In the genomic region with DNA sequence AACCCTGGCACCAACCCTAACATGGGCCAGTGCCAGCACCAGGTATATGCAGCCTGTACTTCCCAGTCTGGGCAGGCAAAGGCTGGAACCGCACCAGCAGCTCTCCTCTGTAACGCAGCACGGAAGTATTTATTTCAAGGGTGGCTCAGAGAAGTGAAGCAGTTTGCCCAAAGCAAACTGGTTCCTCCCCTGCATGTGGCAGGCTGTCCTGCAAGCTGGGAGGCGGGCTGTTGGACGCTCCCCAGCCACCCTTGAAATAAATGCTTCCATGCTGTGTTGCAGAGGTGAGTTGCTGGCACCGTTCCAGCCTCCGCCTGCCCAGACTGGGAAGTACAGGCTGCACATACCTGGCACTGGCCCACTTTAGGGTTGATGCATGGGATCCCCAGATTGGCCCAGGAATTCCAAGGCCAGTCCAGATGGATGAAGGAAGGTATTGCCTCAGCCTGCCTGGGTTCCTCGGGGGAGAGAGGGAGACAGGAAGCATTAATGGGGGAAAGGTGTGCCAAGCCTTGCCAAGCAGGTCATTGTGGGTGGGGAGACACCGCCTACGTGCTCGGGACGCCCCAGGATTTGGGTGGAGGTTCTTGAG, we compare ENCODE assay signal across 8 cellular contexts. TPM values are rescaled to one million over a fixed set of nuclear protein-coding genes. Genes with fewer than 3 reads are reported as not detected.
DNase-seq lines count a peak whose midpoint lies in the region; ATAC-seq and TF ChIP-seq lines count a peak whose summit lies in the region.

No MANE protein-coding gene starts in this region.

- ATAC-seq in naive thymus-derived CD8-positive, alpha-beta T cell = no peak
- ATAC-seq in activated T-cell treated with anti-CD3 and anti-CD28 coated beads, Interleukin-2, amount 50 U/mL, for 4 hours = no peak

- no peaks in the 10 kb centered on the region for H3K36me3 ChIP-seq in breast epithelium

- peak overlapping the region; percentile 62 for H3K27ac Mint-ChIP-seq in Calu3 (ENCODE audit: unreplicated experiment)
- peak overlapping the region in 9 of 10 donors; percentile 28 to 92 (median 74) for H3K27ac Mint-ChIP-seq in naive thymus-derived CD8-positive, alpha-beta T cell

- intact Hi-C loops in Calu3 (cut with micrococcal nuclease; ENCODE audit: unreplicated experiment) (loop anchor here (1.0 to 5.0 kb wide), 2 partner anchors 50 to 60 kb away; a partner anchor contains a TSS), breast epithelium (cut with DNase I; ENCODE audit: low total_unique reads) (no loop called here)

- CTCF ChIA-PET in Calu3 (lab: Charles Lee) = interaction anchor here (0.5 to 1.8 kb wide), 8 partner anchors 8 to 767 kb away, joined by 3 to 15 read pairs (median 4); a partner anchor contains a TSS

- H3K9me3 Mint-ChIP-seq in Calu3 (ENCODE audit: low read depth, unreplicated experiment) = no peaks in the 10 kb centered on the region
- H3K9me3 Mint-ChIP-seq in naive thymus-derived CD8-positive, alpha-beta T cell = no peaks in the 10 kb centered on the region
- H3K9me3 Mint-ChIP-seq in activated T-cell treated with anti-CD3 and anti-CD28 coated beads, Interleukin-2, amount 50 U/mL, for 4 hours = no peaks in the 10 kb centered on the region

- peak overlapping the region in 1 of 3 donors; percentile 1 for H3K4me3 ChIP-seq in breast epithelium

- H3K36me3 Mint-ChIP-seq in Calu3 (ENCODE audit: insufficient read depth, unreplicated experiment) = peaks cover 19% of the 10 kb centered on the region
- H3K36me3 Mint-ChIP-seq in naive thymus-derived CD8-positive, alpha-beta T cell = peaks cover 0 to 11% (median 3%) of the 10 kb centered on the region in 3 donors
- no peaks in the 10 kb centered on the region for H3K36me3 Mint-ChIP-seq in activated T-cell treated with anti-CD3 and anti-CD28 coated beads, Interleukin-2, amount 50 U/mL, for 4 hours (ENCODE audit: insufficient read depth)

- BruUV-seq in Calu3 (replicated peaks; lab: Mats Ljungman, UMichigan) = no TSS peak

- H3K4me1 Mint-ChIP-seq in Calu3 (ENCODE audit: low read depth, unreplicated experiment) = peaks cover 71% of the 10 kb centered on the region
- peaks cover 32 to 76% (median 67%) of the 10 kb centered on the region in 4 donors for H3K4me1 Mint-ChIP-seq in naive thymus-derived CD8-positive, alpha-beta T cell
- peaks cover 51% of the 10 kb centered on the region for H3K4me1 Mint-ChIP-seq in activated T-cell treated with anti-CD3 and anti-CD28 coated beads, Interleukin-2, amount 50 U/mL, for 4 hours (ENCODE audit: low read depth)

- no peaks in the 10 kb centered on the region for H3K9me3 ChIP-seq in breast epithelium

- TF ChIP-seq POLR2A in breast epithelium (IDR thresholded peaks at IDR 0.05) = no peak

- H3K4me1 ChIP-seq in breast epithelium = peaks cover 0 to 7% of the 10 kb centered on the region in 2 donors

- POLR2A ChIA-PET in naive thymus-derived CD8-positive, alpha-beta T cell (lab: Charles Lee) = no interaction called here

- no peaks in the 10 kb centered on the region for H3K27me3 ChIP-seq in breast epithelium

- H3K27ac ChIP-seq in breast epithelium = peak overlapping the region; percentile 56 to 64

- TF ChIP-seq CTCF in Calu3 (IDR thresholded peaks at IDR 0.05; ENCODE audit: unreplicated experiment) = no peak
- TF ChIP-seq CTCF in breast epithelium (IDR thresholded peaks at IDR 0.05) = no peak

- DNase-seq in Calu3 (peak; percentile 92), NCI-H2081 treated with DMSO at 0.1 percent for 48 hours (lab: John Stamatoyannopoulos, UW) (peak; percentile 43), breast epithelium (ENCODE audit: low spot score in 2 of 2) (peak; percentile 73 to 76), superior temporal gyrus (ENCODE audit: extremely low spot score) (no peak), NCI-H526 (lab: John Stamatoyannopoulos, UW) (no peak), NOMO-1 treated with DMSO at 0.1 percent for 48 hours (lab: John Stamatoyannopoulos, UW; ENCODE audit: unreplicated experiment) (no peak)
- no peak for DNase-seq in naive thymus-derived CD8-positive, alpha-beta T cell
- DNase-seq in activated T-cell treated with anti-CD3 and anti-CD28 coated beads, Interleukin-2, amount 50 U/mL, for 4 hours = no peak

- no peaks in the 10 kb centered on the region for H3K27me3 Mint-ChIP-seq in Calu3 (ENCODE audit: unreplicated experiment)
- no peaks in the 10 kb centered on the region for H3K27me3 Mint-ChIP-seq in naive thymus-derived CD8-positive, alpha-beta T cell
- H3K27me3 Mint-ChIP-seq in activated T-cell treated with anti-CD3 and anti-CD28 coated beads, Interleukin-2, amount 50 U/mL, for 4 hours (ENCODE audit: low read depth) = no peaks in the 10 kb centered on the region

- H3K4me3 Mint-ChIP-seq in Calu3 (ENCODE audit: low read depth, unreplicated experiment) = peak overlapping the region; percentile 11
- no peak overlapping the region for H3K4me3 Mint-ChIP-seq in naive thymus-derived CD8-positive, alpha-beta T cell
- H3K4me3 Mint-ChIP-seq in activated T-cell treated with anti-CD3 and anti-CD28 coated beads, Interleukin-2, amount 50 U/mL, for 4 hours = no peak overlapping the region

RNA-seq across cellular contexts. Expression of a gene that starts 49.8 kb away (rescaled TPM):
- 26.2 and 26.8 TPM in 2 replicates for total RNA-seq in Calu3 (2022)
- 10 to 100 TPM in 2 of 3 donors, 1 to 10 TPM in 1; 7.2 to 11.1 (median 10.7) TPM for total RNA-seq in breast epithelium
- total RNA-seq in naive thymus-derived CD8-positive, alpha-beta T cell = 10 to 100 TPM; 48.7 to 50.6 TPM
- 10 to 100 TPM in 1 of 3 donors, 1 to 10 TPM in 2; 1.9 to 14.3 (median 5.5) TPM for polyA plus RNA-seq in naive thymus-derived CD8-positive, alpha-beta T cell
- 10 to 100 TPM; 15.4 to 17.4 (median 16.9) TPM for total RNA-seq in activated T-cell treated with anti-CD3 and anti-CD28 coated beads, Interleukin-2, amount 50 U/mL, for 4 hours

RNA-seq across cellular contexts. Expression of a gene that starts 59.9 kb away (rescaled TPM):
- total RNA-seq in Calu3 (2022) (10.4 and 10.9 TPM in 2 replicates), breast epithelium (10 to 100 TPM in 2 of 3 donors, 1 to 10 TPM in 1; 9.7 to 12.6 (median 10.8) TPM)
- 1 to 10 TPM; 9.0 to 9.3 TPM for total RNA-seq in naive thymus-derived CD8-positive, alpha-beta T cell
- polyA plus RNA-seq in naive thymus-derived CD8-positive, alpha-beta T cell = 1 to 10 TPM; 3.2 to 5.5 (median 3.3) TPM
- total RNA-seq in activated T-cell treated with anti-CD3 and anti-CD28 coated beads, Interleukin-2, amount 50 U/mL, for 4 hours = 10 to 100 TPM; 23.1 to 26.6 (median 24.8) TPM

Comparison
In these comparisons a context has a peak if more than half of its experiments do, and no peak if none do; other contexts are left out.
1. DNase-seq: peak in Calu3 (single experiment), NCI-H2081 treated with DMSO at 0.1 percent for 48 hours (single experiment) and breast epithelium (2 of 2); none in naive thymus-derived CD8-positive, alpha-beta T cell (0 of 10), superior temporal gyrus (single experiment), NCI-H526 (0 of 2), NOMO-1 treated with DMSO at 0.1 percent for 48 hours (single experiment) and activated T-cell treated with anti-CD3 and anti-CD28 coated beads, Interleukin-2, amount 50 U/mL, for 4 hours (single experiment).